In the genomic region with DNA sequence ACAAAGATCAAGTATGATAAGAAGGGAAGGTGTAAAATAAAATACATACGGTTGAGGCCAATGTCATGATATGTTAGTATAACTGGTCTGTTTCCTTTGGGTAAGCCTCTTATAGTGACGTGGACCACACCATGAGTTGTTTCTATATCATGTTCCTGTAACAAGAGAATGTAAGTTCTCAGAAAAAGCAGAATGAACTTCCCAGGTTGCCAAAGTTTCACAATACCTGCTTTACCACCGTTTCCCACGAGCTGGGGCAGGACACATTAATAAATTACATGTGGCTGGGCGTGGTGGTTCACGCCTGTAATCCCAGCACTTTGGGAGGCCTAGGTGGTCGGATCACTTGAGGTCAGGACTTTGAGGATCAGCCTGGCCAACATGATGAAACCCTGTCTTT, we compare ENCODE assay signal across 1 cellular context.
TF ChIP-seq lines count a peak whose summit lies in the region.

No MANE protein-coding gene starts in this region.

TF ChIP-seq in HepG2, 621 proteins besides CTCF, POLR2A, EP300 and RAD21:
- TF ChIP-seq CEBPB (IDR thresholded peaks at IDR 0.05; ENCODE audit: borderline replicate concordance, low read depth, low read length), result 0 out of 2 replicates have a peak, but pooled peaks have one; percentile 25
- no peak for TF ChIP-seq MXI1 (IDR thresholded peaks at IDR 0.05; ENCODE audit: borderline replicate concordance, low read depth, low read length)
